In genomic region chr1:24995121-24995520, GRCh38 we compare ENCODE assay signal across 1 cellular context.
TF ChIP-seq lines count a peak whose summit lies in the region.

No MANE protein-coding gene starts in this region.

TF ChIP-seq in SK-N-SH, 30 proteins besides CTCF, POLR2A, EP300 and RAD21 (continued from another document):
- TF ChIP-seq REST (IDR thresholded peaks at IDR 0.05; ENCODE audit: low read depth, low read length) (no peak), EZH2phosphoT487 (IDR thresholded peaks at IDR 0.05; ENCODE audit: borderline replicate concordance, low read depth) (no peak), CHD2 (IDR thresholded peaks at IDR 0.05; ENCODE audit: low read length, partially characterized antibody) (no peak), FOSL2 (IDR thresholded peaks at IDR 0.05; ENCODE audit: borderline replicate concordance, low read depth) (no peak), RXRA (IDR thresholded peaks at IDR 0.05; ENCODE audit: borderline replicate concordance, low read depth) (no peak), ZBTB33 (IDR thresholded peaks at IDR 0.05; ENCODE audit: borderline replicate concordance, low read depth) (no peak), SMC3 (IDR thresholded peaks at IDR 0.05; ENCODE audit: low read depth, low read length) (no peak), RFX5 (IDR thresholded peaks at IDR 0.05; ENCODE audit: low read length) (no peak)
